22 cellular contexts compared by ENCODE assay signal in genomic region chr10:10629512-10629911, GRCh38.
"Had no signal": no experiment of that assay in that cellular context is flagged by ENCODE, and none has a peak within 500 bp of the region (broad histone marks: within the 10 kb centered on the region; RNA-seq: fewer than 3 reads in every experiment).

No MANE protein-coding gene starts in this region.

- H3K27me3 ChIP-seq: colonic mucosa, gastroesophageal sphincter, left lung, right lobe of liver, testis, tibial nerve, upper lobe of right lung had no signal

- ATAC-seq: gastroesophageal sphincter; left lung; natural killer cell treated with Interleukin-12 subunit alpha and Interleukin-12 subunit beta and Interleukin-15 and Interleukin-18, amount 100 ng/mL, for 72 hours; right lobe of liver; stimulated activated naive B cell treated with anti-CD40 and anti-IgM and Interleukin-4, amounts not matched to agents 10 μg/mL and 1 μg/mL and 100 μg/mL, for 72 hours; stimulated activated naive CD8-positive, alpha-beta T cell treated with anti-CD3 and anti-CD28 coated beads, Interleukin-15, amount 100 ng/mL, for 72 hours; upper lobe of right lung had no signal

- H3K9me3 ChIP-seq: colonic mucosa, gastroesophageal sphincter, left lung, prostate gland, right lobe of liver, testis, upper lobe of right lung had no signal

- H3K9ac ChIP-seq: parathyroid adenoma had no signal

- H3K79me2 ChIP-seq: parathyroid adenoma had no signal

- DNase-seq: colonic mucosa; dermis blood vessel endothelial cell; endodermal cell; erythroblast; glutamatergic neuron; immature natural killer cell; left lung; mesenchymal stem cell; midbrain; right lobe of liver; stimulated activated CD4-positive, alpha-beta T cell treated with anti-CD3 and anti-CD28 coated beads, Interleukin-2, amount 100 ng/mL, for 24 hours; stimulated activated CD4-positive, alpha-beta T cell treated with anti-CD3 and anti-CD28 coated beads, Interleukin-4, amount 100 ng/mL, for 4 hours; stimulated activated naive B cell treated with anti-CD40 and anti-IgM and Interleukin-4, amounts not matched to agents 10 μg/mL and 1 μg/mL and 100 μg/mL, for 72 hours; stimulated activated naive CD8-positive, alpha-beta T cell treated with anti-CD3 and anti-CD28 coated beads, Interleukin-15, amount 100 ng/mL, for 72 hours; testis; upper lobe of right lung had no signal

- H3K9me3 Mint-ChIP-seq: endodermal cell; immature natural killer cell; natural killer cell treated with Interleukin-12 subunit alpha and Interleukin-12 subunit beta and Interleukin-15 and Interleukin-18, amount 100 ng/mL, for 72 hours; stimulated activated naive B cell treated with anti-CD40 and anti-IgM and Interleukin-4, amounts not matched to agents 10 μg/mL and 1 μg/mL and 100 μg/mL, for 72 hours; stimulated activated naive CD8-positive, alpha-beta T cell treated with anti-CD3 and anti-CD28 coated beads, Interleukin-15, amount 100 ng/mL, for 72 hours had no signal

- H3K4me1 Mint-ChIP-seq: immature natural killer cell; stimulated activated naive B cell treated with anti-CD40 and anti-IgM and Interleukin-4, amounts not matched to agents 10 μg/mL and 1 μg/mL and 100 μg/mL, for 72 hours; stimulated activated naive CD8-positive, alpha-beta T cell treated with anti-CD3 and anti-CD28 coated beads, Interleukin-15, amount 100 ng/mL, for 72 hours had no signal

- H3K27ac Mint-ChIP-seq: endodermal cell; immature natural killer cell; natural killer cell treated with Interleukin-12 subunit alpha and Interleukin-12 subunit beta and Interleukin-15 and Interleukin-18, amount 100 ng/mL, for 72 hours; stimulated activated naive B cell treated with anti-CD40 and anti-IgM and Interleukin-4, amounts not matched to agents 10 μg/mL and 1 μg/mL and 100 μg/mL, for 72 hours; stimulated activated naive CD8-positive, alpha-beta T cell treated with anti-CD3 and anti-CD28 coated beads, Interleukin-15, amount 100 ng/mL, for 72 hours had no signal

- H3K27me3 Mint-ChIP-seq: stimulated activated naive B cell treated with anti-CD40 and anti-IgM and Interleukin-4, amounts not matched to agents 10 μg/mL and 1 μg/mL and 100 μg/mL, for 72 hours; stimulated activated naive CD8-positive, alpha-beta T cell treated with anti-CD3 and anti-CD28 coated beads, Interleukin-15, amount 100 ng/mL, for 72 hours had no signal

- H3K4me3 Mint-ChIP-seq: endodermal cell; immature natural killer cell; natural killer cell treated with Interleukin-12 subunit alpha and Interleukin-12 subunit beta and Interleukin-15 and Interleukin-18, amount 100 ng/mL, for 72 hours; stimulated activated naive B cell treated with anti-CD40 and anti-IgM and Interleukin-4, amounts not matched to agents 10 μg/mL and 1 μg/mL and 100 μg/mL, for 72 hours; stimulated activated naive CD8-positive, alpha-beta T cell treated with anti-CD3 and anti-CD28 coated beads, Interleukin-15, amount 100 ng/mL, for 72 hours had no signal

- H3K36me3 Mint-ChIP-seq: immature natural killer cell; natural killer cell treated with Interleukin-12 subunit alpha and Interleukin-12 subunit beta and Interleukin-15 and Interleukin-18, amount 100 ng/mL, for 72 hours; stimulated activated naive B cell treated with anti-CD40 and anti-IgM and Interleukin-4, amounts not matched to agents 10 μg/mL and 1 μg/mL and 100 μg/mL, for 72 hours had no signal

- H2AFZ ChIP-seq: parathyroid adenoma had no signal

- H3K36me3 ChIP-seq: colonic mucosa, gastroesophageal sphincter, left lung, prostate gland, right lobe of liver, tibial nerve, upper lobe of right lung had no signal

- H3K4me1 ChIP-seq: colonic mucosa, left lung, parathyroid adenoma, prostate gland, right lobe of liver, upper lobe of right lung had no signal

- H3K27ac ChIP-seq: colonic mucosa, gastroesophageal sphincter, left lung, parathyroid adenoma, prostate gland, right lobe of liver, testis, tibial nerve, upper lobe of right lung had no signal

- H3K4me3 ChIP-seq: colonic mucosa, gastroesophageal sphincter, left lung, lung, prostate gland, right lobe of liver, testis, tibial nerve, upper lobe of right lung had no signal
